Comparison of ENCODE assay signal across 9 cellular contexts in genomic region chr16:2755158-2755557, GRCh38.
DNase-seq lines count a peak whose midpoint lies in the region; ATAC-seq and TF ChIP-seq lines count a peak whose summit lies in the region.
"Had no signal": no experiment of that assay in that cellular context is flagged by ENCODE, and none has a peak within 500 bp of the region (broad histone marks: within the 10 kb centered on the region; RNA-seq: fewer than 3 reads in every experiment).

No MANE protein-coding gene starts in this region.

- H3K27ac Mint-ChIP-seq in dendritic cell treated with granulocyte-macrophage colony-stimulating factor and Interleukin-4, amounts not matched to agents 40 ng/mL and 50 ng/mL, for 4 days: peak overlapping the region; percentile 75
- peak overlapping the region; percentile 49 for H3K27ac Mint-ChIP-seq in nephron progenitor cell

- no peak overlapping the region for H3K4me3 ChIP-seq in BLaER1

- peaks cover 66% of the 10 kb centered on the region for H3K4me1 Mint-ChIP-seq in dendritic cell treated with granulocyte-macrophage colony-stimulating factor and Interleukin-4, amounts not matched to agents 40 ng/mL and 50 ng/mL, for 4 days (ENCODE audit: low read depth)
- H3K4me1 Mint-ChIP-seq in nephron progenitor cell: peaks cover 47% of the 10 kb centered on the region

- no peaks in the 10 kb centered on the region for H3K27me3 ChIP-seq in BLaER1

- H3K27ac ChIP-seq in BLaER1: peak overlapping the region; percentile 98; the same call in 1 of the 2 replicates
- H3K27ac ChIP-seq in KOPT-K1 (ENCODE audit: low read depth, low read length, poor library complexity, severe bottlenecking): peak overlapping the region; percentile 97

- peak overlapping the region; percentile 93 for H3K4me2 ChIP-seq in BLaER1

- TF ChIP-seq CTCF in nephron progenitor cell (IDR thresholded peaks at IDR 0.05): no peak

- H3K4me3 Mint-ChIP-seq in dendritic cell treated with granulocyte-macrophage colony-stimulating factor and Interleukin-4, amounts not matched to agents 40 ng/mL and 50 ng/mL, for 4 days: peak overlapping the region; percentile 82
- H3K4me3 Mint-ChIP-seq in nephron progenitor cell: peak overlapping the region; percentile 93

- no peaks in the 10 kb centered on the region for H3K9me3 ChIP-seq in BLaER1
- no peaks in the 10 kb centered on the region for H3K9me3 ChIP-seq in KOPT-K1 (ENCODE audit: insufficient read depth, low read length, poor library complexity, severe bottlenecking)

- peaks cover 53% of the 10 kb centered on the region for H3K36me3 ChIP-seq in BLaER1
- H3K36me3 ChIP-seq in KOPT-K1 (ENCODE audit: insufficient read depth, low read length): peaks cover 59% of the 10 kb centered on the region

- DNase-seq in nephron progenitor cell (no peak), KBM-7 (no peak), NCI-H2196 (lab: John Stamatoyannopoulos, UW; ENCODE audit: unreplicated experiment) (no peak), NCI-H187 (lab: John Stamatoyannopoulos, UW) (no peak)
- DNase-seq: NCI-H187 treated with DMSO at 0.1 percent for 48 hours had no signal

- peaks cover 77% of the 10 kb centered on the region for H3K36me3 Mint-ChIP-seq in dendritic cell treated with granulocyte-macrophage colony-stimulating factor and Interleukin-4, amounts not matched to agents 40 ng/mL and 50 ng/mL, for 4 days (ENCODE audit: low read depth)
- H3K36me3 Mint-ChIP-seq in nephron progenitor cell (ENCODE audit: low read depth): peaks cover 60% of the 10 kb centered on the region

- H3K4me1 ChIP-seq in BLaER1: peaks cover 40% of the 10 kb centered on the region

- H4K20me1 ChIP-seq in BLaER1: peaks cover 72% of the 10 kb centered on the region

- ATAC-seq in GM21515 (IDR thresholded peaks at IDR 0.05; ENCODE audit: unreplicated experiment): no peak

- no peaks in the 10 kb centered on the region for H3K9me3 Mint-ChIP-seq in dendritic cell treated with granulocyte-macrophage colony-stimulating factor and Interleukin-4, amounts not matched to agents 40 ng/mL and 50 ng/mL, for 4 days
- H3K9me3 Mint-ChIP-seq in nephron progenitor cell: peaks cover 24% of the 10 kb centered on the region

- in situ Hi-C loops in KBM-7 (cut with MboI; ENCODE audit: low pct_unique_long_range_greater_than_20kb, low sequenced_read_pairs): no loop called here

- peak overlapping the region; percentile 97; the same call in 1 of the 2 replicates for H3K9ac ChIP-seq in BLaER1

- intact Hi-C loops in dendritic cell treated with granulocyte-macrophage colony-stimulating factor and Interleukin-4, amounts not matched to agents 40 ng/mL and 50 ng/mL, for 4 days (cut with micrococcal nuclease): loop anchor here (10.0 kb wide), 1 partner anchor 160 kb away; the partner anchor contains the start of gene FLYWCH1

- no peaks in the 10 kb centered on the region for H3K27me3 Mint-ChIP-seq in dendritic cell treated with granulocyte-macrophage colony-stimulating factor and Interleukin-4, amounts not matched to agents 40 ng/mL and 50 ng/mL, for 4 days
- peaks cover 5% of the 10 kb centered on the region for H3K27me3 Mint-ChIP-seq in nephron progenitor cell (ENCODE audit: low read depth, poor library complexity)
